ENCODE assay signal across 7 cellular contexts in the genomic region with DNA sequence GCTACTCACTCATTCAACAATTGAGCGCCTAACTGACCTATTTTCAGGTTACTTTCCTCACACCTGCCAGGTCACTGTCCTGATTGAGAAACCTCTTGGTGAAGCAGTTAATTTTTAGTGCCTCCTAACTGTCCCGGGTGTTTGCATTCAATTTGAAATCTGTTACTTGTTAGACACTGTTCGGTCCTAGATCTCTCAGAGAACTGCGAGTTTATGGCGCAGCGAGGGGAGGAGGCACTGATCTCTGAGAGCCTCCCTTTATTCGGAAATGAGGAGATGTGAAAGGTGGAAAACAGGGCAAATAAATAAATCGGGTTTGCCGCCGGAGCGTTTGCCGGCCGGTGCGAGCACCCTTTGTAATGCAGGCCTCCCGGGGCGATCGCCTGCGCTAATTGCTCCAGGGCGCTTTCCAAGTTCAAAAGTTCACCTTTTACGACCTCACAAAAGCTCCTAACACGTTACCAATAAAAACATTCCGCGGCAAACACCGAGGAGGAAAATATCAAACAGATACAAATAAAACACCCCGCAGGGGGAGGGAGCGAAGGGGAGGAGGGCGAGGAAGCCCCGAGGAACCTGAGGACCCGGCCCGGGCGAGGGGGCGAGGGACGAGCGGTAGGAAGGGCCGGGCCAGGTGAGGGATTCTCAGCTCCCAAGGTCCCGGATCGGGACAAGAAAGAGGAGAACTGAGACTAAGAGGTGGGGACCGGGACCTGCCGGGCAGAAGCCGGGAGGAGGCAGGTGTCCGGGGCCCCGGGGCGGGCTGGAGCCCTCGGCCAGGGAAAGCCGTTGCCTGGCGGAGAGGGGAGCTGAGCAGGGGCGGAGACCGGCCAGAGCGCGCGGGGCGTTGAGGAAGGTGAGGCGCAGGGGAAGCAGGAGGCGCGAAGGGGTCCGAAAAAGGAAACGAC. TPM values are rescaled to one million over a fixed set of nuclear protein-coding genes. Genes with fewer than 3 reads are reported as not detected.
DNase-seq lines count a peak whose midpoint lies in the region; ATAC-seq and TF ChIP-seq lines count a peak whose summit lies in the region.

No MANE protein-coding gene starts in this region.

- peak overlapping the region in 2 of 5 donors; percentile 42 to 80 for H3K27ac ChIP-seq in stomach

- TF ChIP-seq CTCF in GM13976 (IDR thresholded peaks at IDR 0.05; ENCODE audit: borderline replicate concordance, control extremely low read depth, extremely low read depth, insufficient read depth, missing control alignments) (no peak), astrocyte of the spinal cord (IDR thresholded peaks at IDR 0.05; ENCODE audit: low read depth, low read length) (no peak), stomach (IDR thresholded peaks at IDR 0.05) (no peak)

- intact Hi-C loops in left colon (cut with DNase I, micrococcal nuclease) = loop anchor here in 1 of 2 donors (5.0 kb wide), 1 partner anchor 83 kb away; a partner anchor contains a TSS
- intact Hi-C loops in stomach (cut with DNase I; ENCODE audit: low total_unique reads) = loop anchor here (5.0 kb wide), 1 partner anchor 83 kb away; a partner anchor contains a TSS

- H3K27me3 ChIP-seq in stomach = peaks cover 5 to 63% (median 42%) of the 10 kb centered on the region in 3 donors

- peak overlapping the region; percentile 66 for H3K4me3 ChIP-seq in astrocyte of the spinal cord (ENCODE audit: low read depth, low read length)
- H3K4me3 ChIP-seq in stomach = peak overlapping the region; percentile 83 to 98 (median 93)

- no peak for TF ChIP-seq POLR2A in stomach (IDR thresholded peaks at IDR 0.05)

- TF ChIP-seq EP300 in stomach (IDR thresholded peaks at IDR 0.05) = no peak

- H3K9me3 ChIP-seq in stomach = no peaks in the 10 kb centered on the region

- peaks cover 17 to 34% (median 27%) of the 10 kb centered on the region in 4 donors for H3K4me1 ChIP-seq in stomach

- peak; percentile 57 for DNase-seq in GM13976 (ENCODE audit: low spot score)
- DNase-seq in NCI-H510A treated with DMSO at 0.1 percent for 48 hours (lab: John Stamatoyannopoulos, UW) = peak; percentile 56
- DNase-seq in astrocyte of the spinal cord (ENCODE audit: low read depth, low spot score) = no peak
- DNase-seq in left colon = peak; percentile 73 to 74
- no peak for DNase-seq in stomach
- no peak for DNase-seq in NCI-H1436 treated with DMSO at 0.1 percent for 48 hours (lab: John Stamatoyannopoulos, UW)

- WGBS in stomach, 5 donors = 2 to 5% (median 3%) methylated on average over 57 of the region's 57 CpGs

- in situ Hi-C loops in GM13976 (cut with MboI; ENCODE audit: low sequenced_read_pairs, unreplicated experiment) = loop anchor here (5.0 kb wide), 1 partner anchor 78 kb away; no protein-coding TSS in a partner anchor
- in situ Hi-C loops in astrocyte of the spinal cord (cut with HindIII; ENCODE audit: low sequenced_read_pairs) = no loop called here

- ATAC-seq in left colon (peak; percentile 53), GM18858 (IDR thresholded peaks at IDR 0.05; ENCODE audit: unreplicated experiment) (no peak)

- H3K36me3 ChIP-seq in stomach = no peaks in the 10 kb centered on the region

RNA-seq across cellular contexts. Expression of a gene that starts 1.4 kb away (rescaled TPM):
- total RNA-seq in left colon (1 to 10 TPM; 4.6 to 7.1 TPM), stomach (1 to 10 TPM in 4 of 5 donors, not detected in 1; 1.5 to 3.2 (median 2.9) TPM)
- polyA plus RNA-seq in stomach = under 1 TPM; 0.15 to 0.60 (median 0.44) TPM

RNA-seq across cellular contexts. Expression of a gene that starts 7.2 kb away (rescaled TPM):
- total RNA-seq in left colon = 10 to 100 TPM in 1 of 2 donors, 1 to 10 TPM in 1; 3.3 to 12.7 TPM
- total RNA-seq in stomach = 10 to 100 TPM in 1 of 5 donors, 1 to 10 TPM in 4; 1.7 to 91.2 (median 4.1) TPM
- polyA plus RNA-seq in stomach = 1 to 10 TPM in 1 of 3 donors, under 1 TPM in 2; 0.56 to 3.9 (median 0.61) TPM

Comparison
In these comparisons a context has a peak if more than half of its experiments do, and no peak if none do; other contexts are left out.
1. DNase-seq: peak in GM13976 (single experiment), NCI-H510A treated with DMSO at 0.1 percent for 48 hours (single experiment) and left colon (2 of 2); none in astrocyte of the spinal cord (single experiment), stomach (single experiment) and NCI-H1436 treated with DMSO at 0.1 percent for 48 hours (single experiment).